ENCODE assay signal across 19 cellular contexts in genomic region chr16:85517154-85517553, GRCh38.
DNase-seq lines count a peak whose midpoint lies in the region; ATAC-seq, FAIRE-seq and TF ChIP-seq lines count a peak whose summit lies in the region.
"Had no signal": no experiment of that assay in that cellular context is flagged by ENCODE, and none has a peak within 500 bp of the region (broad histone marks: within the 10 kb centered on the region; RNA-seq: fewer than 3 reads in every experiment).

No MANE protein-coding gene starts in this region.

- no TSS peak for BruUV-seq in IMR-90 (replicated peaks; lab: Mats Ljungman, UMichigan)

- peak overlapping the region; percentile 35; the same call in 1 of the 2 replicates for H3K4ac ChIP-seq in IMR-90 (ENCODE audit: low read depth, low read length)

- no peak overlapping the region for H4K5ac ChIP-seq in IMR-90 (ENCODE audit: low read depth, low read length)

- H2BK5ac ChIP-seq in IMR-90 (ENCODE audit: low read depth, low read length, poor library complexity, severe bottlenecking): no peak overlapping the region

- H3K4me1 ChIP-seq in A549 (peaks cover 36% of the 10 kb centered on the region), IMR-90 (ENCODE audit: control insufficient read depth, insufficient read depth, low read length) (peaks cover 35% of the 10 kb centered on the region), endodermal cell (ENCODE audit: control insufficient read depth, insufficient read depth, low read length) (peaks cover 4% of the 10 kb centered on the region), aorta (ENCODE audit: control insufficient read depth in 1 of 2, insufficient read depth in 2 of 2, low read length in 2 of 2) (peaks cover 0 to 5% of the 10 kb centered on the region in 2 donors)
- H3K4me1 ChIP-seq: HAP-1 had no signal

- no peaks in the 10 kb centered on the region for H3K27me3 Mint-ChIP-seq in endodermal cell (ENCODE audit: insufficient read depth)
- H3K27me3 Mint-ChIP-seq in osteocyte (ENCODE audit: unreplicated experiment): no peaks in the 10 kb centered on the region
- H3K27me3 Mint-ChIP-seq: B cell had no signal

- H3K79me1 ChIP-seq in IMR-90 (ENCODE audit: low read depth in 1 of 2, low read length in 2 of 2): peaks cover 3 to 42% of the 10 kb centered on the region in 2 experiments; a peak in 3 of 4 replicates

- no peak for TF ChIP-seq EP300 in A549 (IDR thresholded peaks at IDR 0.05)

- CTCF ChIA-PET in A549 (lab: Yijun Ruan, JAX): interaction anchor here (2.0 to 3.8 kb wide), 4 partner anchors 9 to 36 kb away, joined by 7 to 21 read pairs (median 20); no protein-coding TSS in a partner anchor
- CTCF ChIA-PET in IMR-90 (lab: Yijun Ruan, JAX): no interaction called here

- TF ChIP-seq CTCF in A549 (IDR thresholded peaks at IDR 0.05): no peak
- TF ChIP-seq CTCF in IMR-90 (conservative IDR thresholded peaks at IDR 0.05; ENCODE audit: low read depth, low read length): no peak
- TF ChIP-seq CTCF in endodermal cell (conservative IDR thresholded peaks at IDR 0.05): no peak
- no peak for TF ChIP-seq CTCF in osteocyte (IDR thresholded peaks at IDR 0.05)

- H3K27ac Mint-ChIP-seq in endodermal cell (no peak overlapping the region), osteocyte (ENCODE audit: unreplicated experiment) (peak overlapping the region; percentile 1)
- H3K27ac Mint-ChIP-seq: B cell; CD8-positive, alpha-beta T cell had no signal

- H3K27ac ChIP-seq in A549 (peak overlapping the region; percentile 17 to 97; a peak in 5 of 6 replicates), IMR-90 (ENCODE audit: insufficient read depth, low read length) (no peak overlapping the region), endodermal cell (ENCODE audit: low read depth, low read length) (peak overlapping the region; percentile 0), aorta (ENCODE audit: low read depth in 1 of 2, low read length in 2 of 2) (no peak overlapping the region)
- H3K27ac ChIP-seq: GM23248, HL-60 had no signal

- H3K56ac ChIP-seq in IMR-90 (ENCODE audit: extremely low read depth, insufficient read depth, low read length): no peak overlapping the region

- WGBS in A549 (ENCODE audit: missing lambda C conversion rate): 91% methylated on average over 7 of the region's 7 CpGs
- WGBS in IMR-90 (ENCODE audit: extremely low coverage in 2 of 2, insufficient read length in 1 of 2), 2 experiments: 100% methylated on average over 2 of the region's 7 CpGs; no CpG with 5 or more reads in 1 of the 2 experiments
- WGBS in endodermal cell (ENCODE audit: insufficient coverage in 1 of 2, insufficient read length in 1 of 2), 2 experiments: 82 to 92% methylated on average over 4 to 7 of the region's 7 CpGs
- 97 to 98% methylated on average over 7 of the region's 7 CpGs for WGBS in aorta, 2 donors

- TF ChIP-seq POLR2A in A549 (IDR thresholded peaks at IDR 0.05; ENCODE audit: low read length) (no peak), IMR-90 (IDR thresholded peaks at IDR 0.05; ENCODE audit: low read depth, low read length) (no peak)

- H3K14ac ChIP-seq in IMR-90 (replicated peaks; ENCODE audit: low read depth, low read length): no peak overlapping the region

- DNase-seq in A549 (ENCODE audit: low read depth in 1 of 2, low spot score in 1 of 2) (no peak), IMR-90 (no peak), endodermal cell (no peak), osteocyte (ENCODE audit: extremely low spot score, unreplicated experiment) (no peak), urothelium cell line (ENCODE audit: low spot score) (no peak), NK-92 (lab: John Stamatoyannopoulos, UW; ENCODE audit: unreplicated experiment) (no peak), aorta (no peak), GM19240 (ENCODE audit: insufficient read length, low spot score) (no peak)
- DNase-seq: 8988T; CD8-positive, alpha-beta T cell; DMS 273 treated with DMSO at 0.1 percent for 48 hours; GM23248 had no signal

- H2AK9ac ChIP-seq in IMR-90 (replicated peaks; ENCODE audit: low read depth, low read length, poor library complexity): peak overlapping the region; percentile 59

- H3K36me3 ChIP-seq in IMR-90 (ENCODE audit: control insufficient read depth, insufficient read depth, low read length) (0 out of 2 replicates have a peak, but pooled peaks cover 4% of the 10 kb centered on the region), endodermal cell (ENCODE audit: control insufficient read depth, insufficient read depth, low read length) (no peaks in the 10 kb centered on the region), aorta (ENCODE audit: control insufficient read depth in 1 of 2, insufficient read depth in 2 of 2, low read length in 1 of 2) (no peaks in the 10 kb centered on the region)
- H3K36me3 ChIP-seq: HAP-1 had no signal

- intact Hi-C loops in IMR-90 (cut with micrococcal nuclease) (no loop called here), aorta (cut with DNase I) (no loop called here)

- H3K4me3 Mint-ChIP-seq in endodermal cell (no peak overlapping the region), osteocyte (ENCODE audit: unreplicated experiment) (no peak overlapping the region)
- H3K4me3 Mint-ChIP-seq: B cell; CD8-positive, alpha-beta T cell had no signal

- no peak overlapping the region for H4K91ac ChIP-seq in IMR-90 (ENCODE audit: insufficient read depth, low read depth, low read length)

- in situ Hi-C loops in IMR-90 (cut with MboI; ENCODE audit: low sequenced_read_pairs): no loop called here

- H4K8ac ChIP-seq in IMR-90 (ENCODE audit: low read depth in 2 of 2, low read length in 2 of 2): no peak overlapping the region

- no peaks in the 10 kb centered on the region for H3K27me3 ChIP-seq in IMR-90 (ENCODE audit: control insufficient read depth, insufficient read depth, low read length)
- no peaks in the 10 kb centered on the region for H3K27me3 ChIP-seq in endodermal cell (ENCODE audit: control insufficient read depth, insufficient read depth, low read length, poor library complexity, severe bottlenecking)
- H3K27me3 ChIP-seq in aorta (ENCODE audit: control insufficient read depth in 1 of 2, insufficient read depth in 2 of 2, low read length in 1 of 2): no peaks in the 10 kb centered on the region

- POLR2A ChIA-PET in A549 (lab: Yijun Ruan, JAX) (interaction anchor here (0.6 kb wide), 1 partner anchor 1703 kb away, joined by 3 read pairs; no protein-coding TSS in a partner anchor), IMR-90 (lab: Charles Lee; ENCODE audit: unreplicated experiment) (no interaction called here)

- H3K9me3 ChIP-seq in A549 (no peaks in the 10 kb centered on the region), IMR-90 (ENCODE audit: control insufficient read depth, insufficient read depth, low read length) (no peaks in the 10 kb centered on the region), endodermal cell (ENCODE audit: control insufficient read depth, low read length) (no peaks in the 10 kb centered on the region), aorta (ENCODE audit: control insufficient read depth, low read length) (no peaks in the 10 kb centered on the region)
- H3K9me3 ChIP-seq: BLaER1 treated with 17β-estradiol and CSF1 and Interleukin-3, amounts not matched to agents 10 nM and 100 nM; HAP-1 had no signal

- H3K18ac ChIP-seq in IMR-90 (ENCODE audit: low read depth, low read length): no peak overlapping the region

- H3K4me1 Mint-ChIP-seq in endodermal cell: peaks cover 21% of the 10 kb centered on the region
- H3K4me1 Mint-ChIP-seq in osteocyte (ENCODE audit: unreplicated experiment): peaks cover 47% of the 10 kb centered on the region
- H3K4me1 Mint-ChIP-seq: B cell had no signal

- FAIRE-seq in A549 (lab: Jason Lieb, UNC): no peak
- no peak for FAIRE-seq in urothelium cell line (lab: Jason Lieb, UNC)
- FAIRE-seq: G401.6, GM12891, GM19239 had no signal

- no peak overlapping the region for H2BK20ac ChIP-seq in IMR-90 (ENCODE audit: low read depth, low read length)

- H2AFZ ChIP-seq in IMR-90 (replicated peaks; ENCODE audit: low read length, poor library complexity): no peak overlapping the region
- H2AFZ ChIP-seq: GM23248 had no signal

- no peak for TF ChIP-seq RAD21 in A549 (conservative IDR thresholded peaks at IDR 0.05 in 1 of 2, IDR thresholded peaks at IDR 0.05 in 1 of 2)
- TF ChIP-seq RAD21 in IMR-90 (IDR thresholded peaks at IDR 0.05; ENCODE audit: low read length): no peak

- H3K9me3 Mint-ChIP-seq in endodermal cell: peaks cover 2% of the 10 kb centered on the region
- no peaks in the 10 kb centered on the region for H3K9me3 Mint-ChIP-seq in osteocyte (ENCODE audit: unreplicated experiment)
- H3K9me3 Mint-ChIP-seq: CD8-positive, alpha-beta T cell had no signal

- no peak overlapping the region for H2BK15ac ChIP-seq in IMR-90 (ENCODE audit: low read depth, low read length)

- H3K9me1 ChIP-seq in IMR-90 (ENCODE audit: insufficient read depth, low read length): peaks cover 7% of the 10 kb centered on the region

- dilution Hi-C loops in IMR-90 (cut with HindIII; ENCODE audit: low sequenced_read_pairs, unreplicated experiment): no loop called here

- H3K36me3 Mint-ChIP-seq in endodermal cell (ENCODE audit: low read depth): peaks cover 5% of the 10 kb centered on the region
- no peaks in the 10 kb centered on the region for H3K36me3 Mint-ChIP-seq in osteocyte (ENCODE audit: unreplicated experiment)
- H3K36me3 Mint-ChIP-seq: CD8-positive, alpha-beta T cell had no signal

- no peak overlapping the region for H3K9ac ChIP-seq in IMR-90 (ENCODE audit: low read depth, low read length)
- no peak overlapping the region for H3K9ac ChIP-seq in endodermal cell (ENCODE audit: extremely low read depth, low read length, poor library complexity, severe bottlenecking)
- H3K9ac ChIP-seq: BLaER1 treated with 17β-estradiol and CSF1 and Interleukin-3, amounts not matched to agents 10 nM and 100 nM; GM23248 had no signal

- H3K23ac ChIP-seq in IMR-90 (ENCODE audit: low read depth, low read length): no peak overlapping the region

- H3K4me2 ChIP-seq in A549: no peak overlapping the region
- no peak overlapping the region for H3K4me2 ChIP-seq in IMR-90 (ENCODE audit: low read depth, low read length)

- peaks cover 9% of the 10 kb centered on the region for H4K20me1 ChIP-seq in IMR-90 (ENCODE audit: insufficient read depth, low read length)

- H2BK120ac ChIP-seq in IMR-90 (ENCODE audit: low read depth, low read length): no peak overlapping the region; the same call in 1 of the 2 replicates

- H3K4me3 ChIP-seq in A549 (no peak overlapping the region), IMR-90 (ENCODE audit: insufficient read depth, low read depth, low read length) (no peak overlapping the region), endodermal cell (ENCODE audit: low read length) (no peak overlapping the region), aorta (ENCODE audit: low read length in 2 of 2) (no peak overlapping the region)
- H3K4me3 ChIP-seq: BLaER1 treated with 17β-estradiol and CSF1 and Interleukin-3, amounts not matched to agents 10 nM and 100 nM; GM23248; HAP-1 had no signal

- ATAC-seq in A549 (no peak), IMR-90 (ENCODE audit: low read depth) (no peak), aorta (ENCODE audit: low FRiP score) (no peak)
- ATAC-seq: CD8-positive, alpha-beta T cell had no signal

- no peak overlapping the region; the same call in none of the 2 replicates for H2AK5ac ChIP-seq in IMR-90 (ENCODE audit: low read depth, low read length)

TF ChIP-seq in A549, 52 proteins besides CTCF, POLR2A, EP300 and RAD21 (continues in another document):
- TF ChIP-seq NFE2L2 (conservative IDR thresholded peaks at IDR 0.05; ENCODE audit: low read length): no peak

TF ChIP-seq in IMR-90, 13 proteins besides CTCF, POLR2A, EP300 and RAD21 (continues in another document):
- TF ChIP-seq MXI1 (IDR thresholded peaks at IDR 0.05; ENCODE audit: borderline replicate concordance, low read depth, low read length) (no peak), NFE2L2 (IDR thresholded peaks at IDR 0.05; ENCODE audit: low read depth, low read length) (no peak)

Comparison
In these comparisons a context has a peak if more than half of its experiments do, and no peak if none do; other contexts are left out.
1. H3K27ac ChIP-seq: peak in A549 (2 of 2) and endodermal cell (single experiment); none in IMR-90 (single experiment) and aorta (0 of 2).